11 cellular contexts compared by ENCODE assay signal in the genomic region with DNA sequence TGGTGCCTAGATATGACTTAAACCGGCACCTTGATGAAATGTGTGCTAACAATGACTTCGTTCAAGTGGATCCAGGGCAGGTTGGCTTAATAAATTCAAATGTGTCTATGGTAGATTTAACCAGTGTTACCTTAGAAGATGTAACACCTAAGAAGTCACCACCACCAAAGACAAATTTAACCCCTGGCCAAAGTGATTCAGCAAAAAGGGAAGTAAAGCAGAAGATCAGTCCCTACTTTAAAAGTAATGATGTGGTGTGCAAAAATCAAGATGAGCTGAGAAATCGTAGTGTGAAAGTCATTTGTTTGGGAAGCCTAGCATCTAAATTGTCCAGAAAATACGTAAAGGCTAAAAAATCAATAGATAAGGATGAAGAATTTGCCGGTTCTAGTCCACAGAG. TPM values are rescaled to one million over a fixed set of nuclear protein-coding genes. Genes with fewer than 3 reads are reported as not detected.
DNase-seq lines count a peak whose midpoint lies in the region; ATAC-seq and TF ChIP-seq lines count a peak whose summit lies in the region.
"Had no signal": no experiment of that assay in that cellular context is flagged by ENCODE, and none has a peak within 500 bp of the region (broad histone marks: within the 10 kb centered on the region; RNA-seq: fewer than 3 reads in every experiment).

No MANE protein-coding gene starts in this region.

- no peak for ATAC-seq in HG02840 (IDR thresholded peaks at IDR 0.05; ENCODE audit: low FRiP score, unreplicated experiment)
- ATAC-seq in HG03354 (IDR thresholded peaks at IDR 0.05; ENCODE audit: poor library complexity, severe bottlenecking, unreplicated experiment): no peak

- H3K79me2 ChIP-seq in Loucy (ENCODE audit: insufficient read depth, low read length): peaks cover 10% of the 10 kb centered on the region

- no peak for DNase-seq in T-helper 1 cell
- DNase-seq in endodermal cell: no peak
- DNase-seq in prostate gland (ENCODE audit: low spot score): no peak
- DNase-seq in HK-2 (ENCODE audit: unreplicated experiment): no peak
- DNase-seq: 8988T, NCI-H1048, ovary had no signal

- peak overlapping the region; percentile 34 for H3K27ac Mint-ChIP-seq in T-helper 1 cell treated with Interleukin-12 subunit alpha and Interleukin-12 subunit beta and Interleukin-4 antibody, amounts not matched to agents 30 μg/mL and 1 μg/mL, for 36 hours
- H3K27ac Mint-ChIP-seq in endodermal cell: no peak overlapping the region

- peak overlapping the region; percentile 80 for H3K4me3 Mint-ChIP-seq in T-helper 1 cell treated with Interleukin-12 subunit alpha and Interleukin-12 subunit beta and Interleukin-4 antibody, amounts not matched to agents 30 μg/mL and 1 μg/mL, for 36 hours
- peak overlapping the region; percentile 84 for H3K4me3 Mint-ChIP-seq in endodermal cell

- H3K27ac ChIP-seq in endodermal cell (ENCODE audit: low read depth, low read length) (no peak overlapping the region), prostate gland (peak overlapping the region; percentile 81 to 82)

- no peaks in the 10 kb centered on the region for H3K9me2 ChIP-seq in Loucy (replicated peaks; ENCODE audit: low read depth, low read length)

- H3K4me1 ChIP-seq in Loucy (ENCODE audit: insufficient read depth, low read length, poor library complexity, severe bottlenecking) (peaks cover 28% of the 10 kb centered on the region), endodermal cell (ENCODE audit: control insufficient read depth, insufficient read depth, low read length) (no peaks in the 10 kb centered on the region), prostate gland (replicated peaks) (no peaks in the 10 kb centered on the region)

- 93 to 96% methylated on average over 4 to 5 of the region's 5 CpGs for WGBS in endodermal cell (ENCODE audit: insufficient coverage in 1 of 2, insufficient read length in 1 of 2), 2 experiments
- WGBS in prostate gland: 84% methylated on average over 5 of the region's 5 CpGs

- no peaks in the 10 kb centered on the region for H3K27me3 Mint-ChIP-seq in T-helper 1 cell treated with Interleukin-12 subunit alpha and Interleukin-12 subunit beta and Interleukin-4 antibody, amounts not matched to agents 30 μg/mL and 1 μg/mL, for 36 hours (ENCODE audit: low read depth)
- no peaks in the 10 kb centered on the region for H3K27me3 Mint-ChIP-seq in endodermal cell (ENCODE audit: insufficient read depth)

- H3K9ac ChIP-seq in Loucy (ENCODE audit: low read depth, low read length, poor library complexity, severe bottlenecking) (peak overlapping the region; percentile 86), endodermal cell (ENCODE audit: extremely low read depth, low read length, poor library complexity, severe bottlenecking) (no peak overlapping the region)

- intact Hi-C loops in prostate gland (cut with DNase I): loop anchor here (10.0 kb wide), 2 partner anchors 220 to 420 kb away; partner anchors contain the start of gene KLF13

- peaks cover 26% of the 10 kb centered on the region for H3K4me1 Mint-ChIP-seq in T-helper 1 cell treated with Interleukin-12 subunit alpha and Interleukin-12 subunit beta and Interleukin-4 antibody, amounts not matched to agents 30 μg/mL and 1 μg/mL, for 36 hours (ENCODE audit: low read depth)
- H3K4me1 Mint-ChIP-seq in endodermal cell: peaks cover 2% of the 10 kb centered on the region

- H3K27me3 ChIP-seq in Loucy (ENCODE audit: insufficient read depth, low read length, poor library complexity, severe bottlenecking) (no peaks in the 10 kb centered on the region), endodermal cell (ENCODE audit: control insufficient read depth, insufficient read depth, low read length, poor library complexity, severe bottlenecking) (no peaks in the 10 kb centered on the region), prostate gland (replicated peaks; ENCODE audit: insufficient read depth) (no peaks in the 10 kb centered on the region)
- H3K27me3 ChIP-seq: ovary had no signal

- H2AFZ ChIP-seq in Loucy (ENCODE audit: low read length): no peak overlapping the region

- H3K4me2 ChIP-seq in Loucy (ENCODE audit: low read depth, low read length, poor library complexity, severe bottlenecking): peak overlapping the region; percentile 89

- TF ChIP-seq CTCF in Loucy (conservative IDR thresholded peaks at IDR 0.05; ENCODE audit: low read length) (no peak), endodermal cell (conservative IDR thresholded peaks at IDR 0.05) (no peak), prostate gland (IDR thresholded peaks at IDR 0.05) (no peak)

- H3K9me3 ChIP-seq in Loucy (ENCODE audit: insufficient read depth, low read depth, low read length): no peaks in the 10 kb centered on the region
- H3K9me3 ChIP-seq in endodermal cell (ENCODE audit: control insufficient read depth, low read length): no peaks in the 10 kb centered on the region
- H3K9me3 ChIP-seq in prostate gland: no peaks in the 10 kb centered on the region
- H3K9me3 ChIP-seq: ovary had no signal

- H3K4me3 ChIP-seq in Loucy (ENCODE audit: low read length, poor library complexity, severe bottlenecking) (peak overlapping the region; percentile 91), endodermal cell (ENCODE audit: low read length) (peak overlapping the region; percentile 96), prostate gland (no peak overlapping the region)

- no peaks in the 10 kb centered on the region for H3K9me3 Mint-ChIP-seq in T-helper 1 cell treated with Interleukin-12 subunit alpha and Interleukin-12 subunit beta and Interleukin-4 antibody, amounts not matched to agents 30 μg/mL and 1 μg/mL, for 36 hours
- H3K9me3 Mint-ChIP-seq in endodermal cell: no peaks in the 10 kb centered on the region

- H3K36me3 Mint-ChIP-seq in T-helper 1 cell treated with Interleukin-12 subunit alpha and Interleukin-12 subunit beta and Interleukin-4 antibody, amounts not matched to agents 30 μg/mL and 1 μg/mL, for 36 hours (ENCODE audit: low read depth): peaks cover 21% of the 10 kb centered on the region
- peaks cover 19% of the 10 kb centered on the region for H3K36me3 Mint-ChIP-seq in endodermal cell (ENCODE audit: low read depth)

- 0 out of 2 replicates have a peak, but pooled peaks cover 2% of the 10 kb centered on the region for H3F3A ChIP-seq in Loucy (ENCODE audit: low read depth)

- no peak for TF ChIP-seq POLR2A in prostate gland (IDR thresholded peaks at IDR 0.05)

- H3K36me3 ChIP-seq in Loucy (ENCODE audit: insufficient read depth, low read length) (peaks cover 9% of the 10 kb centered on the region; the same call in 1 of the 2 replicates), endodermal cell (ENCODE audit: control insufficient read depth, insufficient read depth, low read length) (peaks cover 15% of the 10 kb centered on the region), prostate gland (no peaks in the 10 kb centered on the region)
- H3K36me3 ChIP-seq: ovary had no signal

- no peaks in the 10 kb centered on the region for H4K20me1 ChIP-seq in Loucy (ENCODE audit: insufficient read depth, low read length, poor library complexity, severe bottlenecking)

RNA-seq across cellular contexts. Expression of gene FAN1, which starts 1.1 kb away (rescaled TPM):
- total RNA-seq in endodermal cell: 10 to 100 TPM; 20.0 to 25.9 TPM
- polyA plus RNA-seq in endodermal cell (2013, experiment 1 of 2): 23.9 TPM
- polyA plus RNA-seq in endodermal cell (2013, experiment 2 of 2): 22.3 TPM
- 10 to 100 TPM; 25.0 to 26.0 TPM for total RNA-seq in prostate gland

Comparison
In these comparisons a context has a peak if more than half of its experiments do, and no peak if none do; other contexts are left out.
1. H3K4me3 ChIP-seq: peak in Loucy (single experiment) and endodermal cell (single experiment); none in prostate gland (0 of 2).